ENCODE assay signal across 30 cellular contexts in genomic region chrX:147948531-147948930, GRCh38. TPM values are rescaled to one million over a fixed set of nuclear protein-coding genes. Genes with fewer than 3 reads are reported as not detected.
"Had no signal": no experiment of that assay in that cellular context is flagged by ENCODE, and none has a peak within 500 bp of the region (broad histone marks: within the 10 kb centered on the region; RNA-seq: fewer than 3 reads in every experiment).

No MANE protein-coding gene starts in this region.

- H3K4me1 ChIP-seq: esophagus squamous epithelium, gastrocnemius medialis, heart right ventricle, left lung, lower lobe of right lung had no signal

- H3K27me3 Mint-ChIP-seq: dendritic cell treated with granulocyte-macrophage colony-stimulating factor and Interleukin-4, amounts not matched to agents 40 ng/mL and 50 ng/mL, for 4 days; effector memory CD8-positive, alpha-beta T cell had no signal

- ATAC-seq: effector memory CD8-positive, alpha-beta T cell; esophagus mucosa; gastrocnemius medialis; heart right ventricle; left lung; left ventricle myocardium superior; lower lobe of right lung had no signal

- H3K4me3 Mint-ChIP-seq: dendritic cell treated with granulocyte-macrophage colony-stimulating factor and Interleukin-4, amounts not matched to agents 40 ng/mL and 50 ng/mL, for 4 days; effector memory CD8-positive, alpha-beta T cell; endodermal cell; mesothelial cell of epicardium had no signal

- H3K4me1 Mint-ChIP-seq: endodermal cell, mesothelial cell of epicardium had no signal

- H3K27me3 ChIP-seq: esophagus squamous epithelium, gastrocnemius medialis, heart right ventricle, left lung had no signal

- DNase-seq: cortex of kidney; effector CD8-positive, alpha-beta T cell; effector memory CD8-positive, alpha-beta T cell; endodermal cell; erythroblast; esophagus squamous epithelium; foreskin fibroblast; foreskin melanocyte; gastrocnemius medialis; glutamatergic neuron; head of caudate nucleus; heart right ventricle; hippocampal formation; kidney glomerular epithelial cell; left lung; left ventricle myocardium superior; lower lobe of right lung; mesenchymal stem cell had no signal

- H3K9me3 Mint-ChIP-seq: dendritic cell treated with granulocyte-macrophage colony-stimulating factor and Interleukin-4, amounts not matched to agents 40 ng/mL and 50 ng/mL, for 4 days; effector memory CD8-positive, alpha-beta T cell had no signal

- H3K27ac ChIP-seq: epithelial cell of prostate, esophagus squamous epithelium, gastrocnemius medialis, heart right ventricle, left lung, lower lobe of right lung had no signal

- H3K9me3 ChIP-seq: esophagus squamous epithelium, gastrocnemius medialis, heart right ventricle, left lung, lower lobe of right lung had no signal

- H3K27ac Mint-ChIP-seq: dendritic cell treated with granulocyte-macrophage colony-stimulating factor and Interleukin-4, amounts not matched to agents 40 ng/mL and 50 ng/mL, for 4 days; endodermal cell; mesothelial cell of epicardium had no signal

- H3K4me3 ChIP-seq: esophagus squamous epithelium, gastrocnemius medialis, heart right ventricle, left lung, lower lobe of right lung had no signal

- FAIRE-seq: endometrium, keratinocyte had no signal

RNA-seq across cellular contexts. Expression of gene FMR1NB, which starts 32.6 kb away (rescaled TPM):
- total RNA-seq: dermis microvascular lymphatic vessel endothelial cell, endodermal cell, esophagus mucosa, esophagus squamous epithelium, gastrocnemius medialis, glomerular endothelial cell, heart right ventricle, left lung, left ventricle myocardium superior, lower leg skin, lower lobe of right lung, lung microvascular endothelial cell, mesenteric fat pad, mesothelial cell of epicardium, mucosa of gallbladder had no signal
- polyA plus RNA-seq: heart right ventricle, keratinocyte had no signal
